Comparison of ENCODE assay signal across 10 cellular contexts in genomic region chr6:2563635-2564034, GRCh38.
DNase-seq lines count a peak whose midpoint lies in the region; ATAC-seq, FAIRE-seq and TF ChIP-seq lines count a peak whose summit lies in the region.
"Had no signal": no experiment of that assay in that cellular context is flagged by ENCODE, and none has a peak within 500 bp of the region (broad histone marks: within the 10 kb centered on the region; RNA-seq: fewer than 3 reads in every experiment).

No MANE protein-coding gene starts in this region.

- DNase-seq in GM12891 (ENCODE audit: insufficient read length, low spot score): peak; percentile 47
- peak; percentile 30 for DNase-seq in GM12878 (ENCODE audit: low read depth, low spot score)
- DNase-seq in 8988T: no peak
- no peak for DNase-seq in effector CD4-positive, alpha-beta T cell
- DNase-seq in nephron progenitor cell: no peak
- no peak for DNase-seq in NCI-H2196 treated with DMSO at 0.1 percent for 48 hours (lab: John Stamatoyannopoulos, UW; ENCODE audit: unreplicated experiment)
- DNase-seq: activated CD4-positive, CD25-positive, alpha-beta regulatory T cell treated with anti-CD3 and anti-CD28 coated beads, Interleukin-2, amount 50 U/mL, for 72 hours; psoas muscle had no signal

- TF ChIP-seq RAD21 in GM12878 (IDR thresholded peaks at IDR 0.05; ENCODE audit: insufficient read depth, low read depth, low read length): no peak

- CTCF ChIA-PET in GM12878 (lab: Yijun Ruan, JAX): no interaction called here

- no peaks in the 10 kb centered on the region for H3K36me3 ChIP-seq in GM12878 (ENCODE audit: control insufficient read depth in 2 of 2, insufficient read depth in 2 of 2, low read length in 1 of 2)

- no peak for TF ChIP-seq EP300 in GM12878 (IDR thresholded peaks at IDR 0.05; ENCODE audit: borderline replicate concordance in 1 of 2, control insufficient read depth in 1 of 2, low read depth in 2 of 2, low read length in 2 of 2)

- ATAC-seq in GM19351 (IDR thresholded peaks at IDR 0.05; ENCODE audit: unreplicated experiment): peak; percentile 98
- ATAC-seq in HG03342 (IDR thresholded peaks at IDR 0.05; ENCODE audit: unreplicated experiment): peak; percentile 85
- ATAC-seq in GM12878: peak; percentile 82
- ATAC-seq: psoas muscle had no signal

- H3K27ac Mint-ChIP-seq in nephron progenitor cell: no peak overlapping the region

- no peaks in the 10 kb centered on the region for H3K79me2 ChIP-seq in GM12878 (ENCODE audit: control insufficient read depth, insufficient read depth, low read length)

- BruUV-seq in GM12878 (replicated peaks; lab: Mats Ljungman, UMichigan): no TSS peak

- H3K27ac ChIP-seq in GM12878 (ENCODE audit: control insufficient read depth, insufficient read depth): no peak overlapping the region
- H3K27ac ChIP-seq: psoas muscle had no signal

- POLR2A ChIA-PET in GM12878 (lab: Charles Lee): no interaction called here

- TF ChIP-seq POLR2A in GM12891 (IDR thresholded peaks at IDR 0.05; ENCODE audit: low read depth, low read length) (no peak), GM12878 (IDR thresholded peaks at IDR 0.05; ENCODE audit: low read depth, low read length) (no peak)

- no peak overlapping the region for H3K4me3 ChIP-seq in GM12878
- H3K4me3 ChIP-seq: psoas muscle had no signal

- H3K9me3 Mint-ChIP-seq in nephron progenitor cell: peaks cover 15% of the 10 kb centered on the region

- SMC1A ChIA-PET in GM12878 (lab: Charles Lee; ENCODE audit: uncharacterized antibody, unreplicated experiment): no interaction called here

- in situ Hi-C loops in GM12878 (cut with MboI): no loop called here

- peak overlapping the region; percentile 6; the same call in 1 of the 2 replicates for H3K4me2 ChIP-seq in GM12878 (ENCODE audit: control insufficient read depth, insufficient read depth)

- H4K20me1 ChIP-seq in GM12878 (ENCODE audit: control insufficient read depth, insufficient read depth): no peaks in the 10 kb centered on the region

- no peak overlapping the region for H3K9ac ChIP-seq in GM12878 (ENCODE audit: control insufficient read depth, insufficient read depth, low read length)

- 3% methylated on average over 6 of the region's 6 CpGs for WGBS in GM12878 (ENCODE audit: insufficient coverage, insufficient replicate concordance, low lambda C conversion rate, missing lambda C conversion rate)

- no peak overlapping the region for H2AFZ ChIP-seq in GM12878 (ENCODE audit: control insufficient read depth, low read depth, low read length)

- 0 out of 4 replicates have a peak, but pooled peaks cover 0 to 2% of the 10 kb centered on the region in 2 experiments for H3K27me3 ChIP-seq in GM12878 (replicated peaks in 1 of 2; ENCODE audit: control insufficient read depth in 2 of 2, insufficient read depth in 2 of 2, low read length in 1 of 2)

- RAD21 ChIA-PET in GM12878 (lab: Charles Lee; ENCODE audit: unreplicated experiment): no interaction called here

- TF ChIP-seq CTCF in GM12878 (IDR thresholded peaks at IDR 0.05 in 2 of 3, conservative IDR thresholded peaks at IDR 0.05 in 1 of 3; ENCODE audit: control insufficient read depth in 2 of 3, extremely low read depth in 1 of 3, insufficient read depth in 1 of 3, low read depth in 3 of 3, low read length in 3 of 3) (no peak), nephron progenitor cell (IDR thresholded peaks at IDR 0.05) (no peak)

- H3K27me3 Mint-ChIP-seq in nephron progenitor cell (ENCODE audit: low read depth, poor library complexity): peaks cover 19% of the 10 kb centered on the region

- H3K36me3 Mint-ChIP-seq in nephron progenitor cell (ENCODE audit: low read depth): peaks cover 5% of the 10 kb centered on the region

- FAIRE-seq in GM12891 (lab: Jason Lieb, UNC) (no peak), GM12878 (lab: Jason Lieb, UNC) (peak; percentile 92)

- no peak overlapping the region for H3K4me3 Mint-ChIP-seq in nephron progenitor cell

- H3K4me1 Mint-ChIP-seq in nephron progenitor cell: peaks cover 47% of the 10 kb centered on the region

- intact Hi-C loops in GM12878 (cut with micrococcal nuclease; ENCODE audit: unreplicated experiment): no loop called here

- no peaks in the 10 kb centered on the region; the same call in 2 of the 3 replicates for H3K9me3 ChIP-seq in GM12878 (replicated peaks; ENCODE audit: control insufficient read depth, insufficient read depth, low read length)
- H3K9me3 ChIP-seq: psoas muscle had no signal

- peaks cover 3% of the 10 kb centered on the region; the same call in 1 of the 2 replicates for H3K4me1 ChIP-seq in GM12878 (ENCODE audit: control insufficient read depth, insufficient read depth, low read length)
- H3K4me1 ChIP-seq: psoas muscle had no signal

TF ChIP-seq in GM12891, 5 proteins besides CTCF, POLR2A, EP300 and RAD21:
- no peak for TF ChIP-seq TAF1 (IDR thresholded peaks at IDR 0.05; ENCODE audit: low read depth, low read length)
- peak; percentile 38; the same call in 1 of the 2 replicates for TF ChIP-seq POU2F2 (IDR thresholded peaks at IDR 0.05; ENCODE audit: low read depth, low read length)
TF ChIP-seq in GM12891: peak in this region for 1.

TF ChIP-seq in GM12878, 131 proteins besides CTCF, POLR2A, EP300 and RAD21:
- TF ChIP-seq SMC3 (IDR thresholded peaks at IDR 0.05; ENCODE audit: borderline replicate concordance, low read length): no peak
- TF ChIP-seq SREBF2 (IDR thresholded peaks at IDR 0.05; ENCODE audit: low read length): no peak
- 0 out of 2 replicates have a peak, but pooled peaks have one; percentile 45 for TF ChIP-seq CBFB (IDR thresholded peaks at IDR 0.05; ENCODE audit: low read depth)
- TF ChIP-seq RUNX3 (IDR thresholded peaks at IDR 0.05; ENCODE audit: low read length): peak; percentile 88
- peak; percentile 53; the same call in 1 of the 2 replicates for TF ChIP-seq FOXM1 (IDR thresholded peaks at IDR 0.05; ENCODE audit: low read depth, low read length)
- no peak for TF ChIP-seq NKRF (conservative IDR thresholded peaks at IDR 0.05)
- 0 out of 2 replicates have a peak, but pooled peaks have one; percentile 47 for TF ChIP-seq ZNF217 (IDR thresholded peaks at IDR 0.05)
- peak; percentile 56; the same call in 1 of the 2 replicates for TF ChIP-seq ATF2 (IDR thresholded peaks at IDR 0.05; ENCODE audit: low read length)
- peak; percentile 27; the same call in 1 of the 2 replicates for TF ChIP-seq ZBED1 (IDR thresholded peaks at IDR 0.05; ENCODE audit: borderline replicate concordance)
- peak; percentile 81 for TF ChIP-seq IRF4 (IDR thresholded peaks at IDR 0.05; ENCODE audit: low read depth, low read length)
- TF ChIP-seq ETV6 (conservative IDR thresholded peaks at IDR 0.05 in 1 of 2, IDR thresholded peaks at IDR 0.05 in 1 of 2; ENCODE audit: borderline replicate concordance in 1 of 2, low read depth in 1 of 2): 0 out of 4 replicates have a peak, but pooled peaks of 1 of the 2 experiments have one; percentile 19
- peak; percentile 82 for TF ChIP-seq JUNB (IDR thresholded peaks at IDR 0.05)
- 0 out of 2 replicates have a peak, but pooled peaks have one; percentile 24 for TF ChIP-seq NFIC (IDR thresholded peaks at IDR 0.05; ENCODE audit: low read depth, low read length)
- 0 out of 2 replicates have a peak, but pooled peaks have one; percentile 29 for TF ChIP-seq EED (IDR thresholded peaks at IDR 0.05; ENCODE audit: low read depth)
- peak; percentile 35; the same call in 1 of the 2 replicates for TF ChIP-seq TCF7 (IDR thresholded peaks at IDR 0.05; ENCODE audit: borderline replicate concordance)
TF ChIP-seq in GM12878: peak in this region for 12.

Comparison
In these comparisons a context has a peak if more than half of its experiments do, and no peak if none do; other contexts are left out.
1. DNase-seq: peak in GM12891 (single experiment) and GM12878 (single experiment); none in 8988T (single experiment), effector CD4-positive, alpha-beta T cell (single experiment), nephron progenitor cell (single experiment) and NCI-H2196 treated with DMSO at 0.1 percent for 48 hours (single experiment).
2. Peak in every context shown above with its lines, with median percentiles within 50 percentile points of each other: ATAC-seq.